In genomic region chr4:87865960-87866598, GRCh38 we compare ENCODE assay signal across 12 cellular contexts. TPM values are rescaled to one million over a fixed set of nuclear protein-coding genes. Genes with fewer than 3 reads are reported as not detected.
DNase-seq lines count a peak whose midpoint lies in the region; ATAC-seq and TF ChIP-seq lines count a peak whose summit lies in the region.
"Had no signal": no experiment of that assay in that cellular context is flagged by ENCODE, and none has a peak within 500 bp of the region (broad histone marks: within the 10 kb centered on the region; RNA-seq: fewer than 3 reads in every experiment).

No MANE protein-coding gene starts in this region.

- H3K9me3 ChIP-seq in BLaER1 = peaks cover 11% of the 10 kb centered on the region
- no peaks in the 10 kb centered on the region for H3K9me3 ChIP-seq in mucosa of descending colon

- peak overlapping the region; percentile 15; the same call in 1 of the 2 replicates for H3K4me2 ChIP-seq in BLaER1

- no peaks in the 10 kb centered on the region for H4K20me1 ChIP-seq in BLaER1

- TF ChIP-seq CTCF in endothelial cell (IDR thresholded peaks at IDR 0.05; ENCODE audit: unreplicated experiment) (no peak), mucosa of descending colon (IDR thresholded peaks at IDR 0.05) (no peak)

- peak; percentile 5 for DNase-seq in LoVo (ENCODE audit: low spot score)
- DNase-seq in endothelial cell (ENCODE audit: low spot score) = no peak
- no peak for DNase-seq in mucosa of descending colon
- no peak for DNase-seq in activated naive CD4-positive, alpha-beta T cell treated with anti-CD3 and anti-CD28 coated beads, Interleukin-2, amount 50 U/mL, for 72 hours (ENCODE audit: low spot score in 2 of 2)
- DNase-seq in T-helper 1 cell = no peak
- DNase-seq: aorta had no signal

- intact Hi-C loops in mucosa of descending colon (cut with DNase I, micrococcal nuclease) = no loop called here

- no peaks in the 10 kb centered on the region for H3K9me3 Mint-ChIP-seq in endothelial cell (ENCODE audit: unreplicated experiment)
- H3K9me3 Mint-ChIP-seq in activated naive CD4-positive, alpha-beta T cell treated with anti-CD3 and anti-CD28 coated beads, Interleukin-2, amount 50 U/mL, for 72 hours = no peaks in the 10 kb centered on the region

- no peaks in the 10 kb centered on the region for H3K27me3 Mint-ChIP-seq in endothelial cell (ENCODE audit: unreplicated experiment)

- peak overlapping the region; percentile 79 for H3K27ac Mint-ChIP-seq in endothelial cell (ENCODE audit: unreplicated experiment)
- no peak overlapping the region for H3K27ac Mint-ChIP-seq in activated naive CD4-positive, alpha-beta T cell treated with anti-CD3 and anti-CD28 coated beads, Interleukin-2, amount 50 U/mL, for 72 hours

- H3K27me3 ChIP-seq in BLaER1 = no peaks in the 10 kb centered on the region

- no peak overlapping the region for H3K4me3 ChIP-seq in BLaER1
- H3K4me3 ChIP-seq in mucosa of descending colon = no peak overlapping the region

- ATAC-seq in mucosa of descending colon = peak; percentile 78
- ATAC-seq in HG03457 (IDR thresholded peaks at IDR 0.05; ENCODE audit: unreplicated experiment) = no peak
- ATAC-seq in activated naive CD4-positive, alpha-beta T cell treated with anti-CD3 and anti-CD28 coated beads, Interleukin-2, amount 50 U/mL, for 72 hours = no peak
- ATAC-seq in GM21576 (IDR thresholded peaks at IDR 0.05; ENCODE audit: unreplicated experiment) = no peak

- H3K9ac ChIP-seq in BLaER1 = no peak overlapping the region

- peaks cover 25% of the 10 kb centered on the region for H3K4me1 Mint-ChIP-seq in endothelial cell (ENCODE audit: unreplicated experiment)

- H3K4me1 ChIP-seq in BLaER1 (peaks cover 21% of the 10 kb centered on the region), mucosa of descending colon (ENCODE audit: low read depth) (peaks cover 6% of the 10 kb centered on the region)

- no peak overlapping the region for H3K4me3 Mint-ChIP-seq in endothelial cell (ENCODE audit: unreplicated experiment)

- H3K27ac ChIP-seq in BLaER1 = no peak overlapping the region
- H3K27ac ChIP-seq: C4-2B, epithelial cell of prostate had no signal

- H3K36me3 ChIP-seq in BLaER1 = no peaks in the 10 kb centered on the region
- no peaks in the 10 kb centered on the region for H3K36me3 ChIP-seq in mucosa of descending colon (ENCODE audit: low read depth)

- no peaks in the 10 kb centered on the region for H3K36me3 Mint-ChIP-seq in endothelial cell (ENCODE audit: low read depth, unreplicated experiment)
- no peaks in the 10 kb centered on the region for H3K36me3 Mint-ChIP-seq in activated naive CD4-positive, alpha-beta T cell treated with anti-CD3 and anti-CD28 coated beads, Interleukin-2, amount 50 U/mL, for 72 hours

RNA-seq across cellular contexts. Expression of gene MEPE, which starts 33.3 kb away (rescaled TPM):
- total RNA-seq in endothelial cell (ENCODE audit: unreplicated experiment) (not detected), mucosa of descending colon (not detected)
- not detected for total RNA-seq in activated naive CD4-positive, alpha-beta T cell treated with anti-CD3 and anti-CD28 coated beads, Interleukin-2, amount 50 U/mL, for 72 hours
- total RNA-seq: aorta, lower leg skin had no signal
